In the genomic region with DNA sequence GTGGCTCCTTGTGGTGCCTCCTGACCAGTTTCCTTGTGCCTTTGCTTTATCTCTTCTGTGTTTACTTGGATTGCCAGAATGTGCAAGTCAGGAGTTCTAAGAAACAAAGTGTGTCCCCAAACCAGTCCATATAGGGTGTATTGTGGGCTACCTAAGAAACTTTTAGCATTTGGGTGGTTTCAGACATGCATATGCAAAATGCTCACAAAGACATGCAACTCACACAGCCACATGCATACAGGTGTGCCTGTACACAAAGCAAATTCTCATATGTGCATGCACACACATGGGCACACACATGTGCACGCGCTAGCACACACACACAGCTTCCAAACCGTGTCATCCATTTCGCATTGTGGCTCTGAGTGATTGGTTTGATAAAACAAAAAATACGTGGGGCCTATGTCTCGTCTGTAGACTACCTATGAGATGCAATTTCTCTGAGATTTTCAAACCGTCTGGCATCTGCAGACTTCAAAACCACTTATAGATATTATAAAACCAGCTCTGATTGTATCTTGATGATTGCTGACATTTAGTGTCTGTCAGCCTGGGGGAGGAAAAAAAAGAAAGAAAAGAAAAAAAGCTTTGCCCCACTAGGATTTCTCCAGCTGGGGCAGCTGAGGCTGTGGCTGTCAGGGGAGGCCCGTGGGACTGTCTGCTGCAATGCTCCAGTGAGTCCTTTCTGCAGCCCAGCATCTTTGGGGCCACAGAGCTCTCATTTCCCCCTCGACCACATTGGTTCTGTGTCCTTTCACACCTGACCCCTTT, we compare ENCODE assay signal across 12 cellular contexts.
A peak's percentile ranks its signal among the peaks of the same experiment; 100 is the strongest.
DNase-seq lines count a peak whose midpoint lies in the region; ATAC-seq and TF ChIP-seq lines count a peak whose summit lies in the region.
"Had no signal": no experiment of that assay in that cellular context is flagged by ENCODE, and none has a peak within 500 bp of the region (broad histone marks: within the 10 kb centered on the region; RNA-seq: fewer than 3 reads in every experiment).

No MANE protein-coding gene starts in this region.

- no peaks in the 10 kb centered on the region for H4K20me1 ChIP-seq in GM23338 (replicated peaks; ENCODE audit: insufficient read depth)

- peaks cover 10% of the 10 kb centered on the region; the same call in 1 of the 2 replicates for H3K36me3 ChIP-seq in GM23338 (ENCODE audit: insufficient read depth)
- H3K36me3 ChIP-seq: ovary had no signal

- H3K9me2 ChIP-seq in GM23338 (ENCODE audit: insufficient read depth), result peaks cover 3% of the 10 kb centered on the region; the same call in 1 of the 2 replicates

- peak overlapping the region in 3 of 4 donors; percentile 18 to 68 (median 59) for H3K4me3 Mint-ChIP-seq in IgD-negative memory B cell
- no peak overlapping the region for H3K4me3 Mint-ChIP-seq in stimulated activated naive B cell treated with anti-CD40 and anti-IgM and Interleukin-4, amounts not matched to agents 10 μg/mL and 1 μg/mL and 100 μg/mL, for 72 hours
- no peak overlapping the region for H3K4me3 Mint-ChIP-seq in GM23338
- H3K4me3 Mint-ChIP-seq: activated naive CD4-positive, alpha-beta T cell treated with anti-CD3 and anti-CD28 coated beads, Interleukin-2, amount 50 U/mL, for 24 hours had no signal

- H3F3A ChIP-seq in GM23338 (replicated peaks; ENCODE audit: low read depth), result no peaks in the 10 kb centered on the region

- H3K4me1 Mint-ChIP-seq in IgD-negative memory B cell (peaks cover 5 to 15% (median 12%) of the 10 kb centered on the region in 3 donors), GM23338 (no peaks in the 10 kb centered on the region)
- peaks cover 8 to 14% of the 10 kb centered on the region in 2 donors for H3K4me1 Mint-ChIP-seq in stimulated activated naive B cell treated with anti-CD40 and anti-IgM and Interleukin-4, amounts not matched to agents 10 μg/mL and 1 μg/mL and 100 μg/mL, for 72 hours
- H3K4me1 Mint-ChIP-seq: activated naive CD4-positive, alpha-beta T cell treated with anti-CD3 and anti-CD28 coated beads, Interleukin-2, amount 50 U/mL, for 24 hours had no signal

- H2AFZ ChIP-seq in GM23338, result no peak overlapping the region

- no peaks in the 10 kb centered on the region for H3K36me3 Mint-ChIP-seq in IgD-negative memory B cell
- H3K36me3 Mint-ChIP-seq in stimulated activated naive B cell treated with anti-CD40 and anti-IgM and Interleukin-4, amounts not matched to agents 10 μg/mL and 1 μg/mL and 100 μg/mL, for 72 hours, result no peaks in the 10 kb centered on the region
- peaks cover 5% of the 10 kb centered on the region; the same call in 2 of the 3 replicates for H3K36me3 Mint-ChIP-seq in GM23338 (ENCODE audit: low read depth)
- H3K36me3 Mint-ChIP-seq: activated naive CD4-positive, alpha-beta T cell treated with anti-CD3 and anti-CD28 coated beads, Interleukin-2, amount 50 U/mL, for 24 hours had no signal

- H3K79me2 ChIP-seq in GM23338 (replicated peaks; ENCODE audit: insufficient read depth), result no peaks in the 10 kb centered on the region

- no peak overlapping the region for H3K4me2 ChIP-seq in GM23338

- H3K27me3 Mint-ChIP-seq in IgD-negative memory B cell (no peaks in the 10 kb centered on the region), GM23338 (ENCODE audit: insufficient read depth, low read depth, poor library complexity) (peaks cover 2% of the 10 kb centered on the region)
- H3K27me3 Mint-ChIP-seq in stimulated activated naive B cell treated with anti-CD40 and anti-IgM and Interleukin-4, amounts not matched to agents 10 μg/mL and 1 μg/mL and 100 μg/mL, for 72 hours, result peaks cover 18% of the 10 kb centered on the region in 2 donors
- H3K27me3 Mint-ChIP-seq: activated naive CD4-positive, alpha-beta T cell treated with anti-CD3 and anti-CD28 coated beads, Interleukin-2, amount 50 U/mL, for 24 hours had no signal

- H3K9me3 Mint-ChIP-seq in IgD-negative memory B cell (peaks cover 0 to 4% (median 0%) of the 10 kb centered on the region in 3 donors), GM23338 (peaks cover 77% of the 10 kb centered on the region)
- peaks cover 2 to 4% of the 10 kb centered on the region in 2 donors for H3K9me3 Mint-ChIP-seq in stimulated activated naive B cell treated with anti-CD40 and anti-IgM and Interleukin-4, amounts not matched to agents 10 μg/mL and 1 μg/mL and 100 μg/mL, for 72 hours

- H3K4me1 ChIP-seq in GM23338 (ENCODE audit: insufficient read depth), result no peaks in the 10 kb centered on the region

- ATAC-seq in GM19328 (IDR thresholded peaks at IDR 0.05; ENCODE audit: unreplicated experiment) (peak; percentile 92), HG02798 (IDR thresholded peaks at IDR 0.05; ENCODE audit: poor library complexity, unreplicated experiment) (peak; percentile 83), GM23338 (no peak)
- ATAC-seq in stimulated activated naive B cell treated with anti-CD40 and anti-IgM and Interleukin-4, amounts not matched to agents 10 μg/mL and 1 μg/mL and 100 μg/mL, for 72 hours (replicated peaks), result peak; percentile 81

- no peak overlapping the region for H3K27ac ChIP-seq in GM23338 (ENCODE audit: low read depth)
- H3K27ac ChIP-seq: ovary had no signal

- H3K27ac Mint-ChIP-seq in IgD-negative memory B cell (no peak overlapping the region), GM23338 (no peak overlapping the region)
- no peak overlapping the region for H3K27ac Mint-ChIP-seq in stimulated activated naive B cell treated with anti-CD40 and anti-IgM and Interleukin-4, amounts not matched to agents 10 μg/mL and 1 μg/mL and 100 μg/mL, for 72 hours
- H3K27ac Mint-ChIP-seq: activated naive CD4-positive, alpha-beta T cell treated with anti-CD3 and anti-CD28 coated beads, Interleukin-2, amount 50 U/mL, for 24 hours had no signal

- H3K4me3 ChIP-seq in GM23338, result no peak overlapping the region
- H3K4me3 ChIP-seq: ovary had no signal

- H3K27me3 ChIP-seq in GM23338 (ENCODE audit: insufficient read depth), result no peaks in the 10 kb centered on the region
- H3K27me3 ChIP-seq: ovary had no signal

- no peak for TF ChIP-seq CTCF in GM23338 (conservative IDR thresholded peaks at IDR 0.05; ENCODE audit: low read depth in 2 of 2)

- no peak for DNase-seq in stimulated activated naive B cell treated with anti-CD40 and anti-IgM and Interleukin-4, amounts not matched to agents 10 μg/mL and 1 μg/mL and 100 μg/mL, for 72 hours
- DNase-seq in activated naive CD4-positive, alpha-beta T cell (lab: John Stamatoyannopoulos, UW), result no peak
- no peak for DNase-seq in islet precursor cell
- DNase-seq in GM23338 (ENCODE audit: low spot score), result no peak
- DNase-seq: effector memory CD4-positive, alpha-beta T cell; GDM1; NCI-H226; ovary had no signal

TF ChIP-seq in GM23338, 12 proteins besides CTCF, POLR2A, EP300 and RAD21:
- TF ChIP-seq JUNB (IDR thresholded peaks at IDR 0.05; ENCODE audit: unreplicated experiment) (no peak), CREB1 (CRISPR knock-in tag; IDR thresholded peaks at IDR 0.05; ENCODE audit: low read depth) (no peak), ZNF114 (CRISPR knock-in tag; IDR thresholded peaks at IDR 0.05) (no peak), NANOG (IDR thresholded peaks at IDR 0.05; ENCODE audit: borderline replicate concordance) (no peak), ZNF331 (CRISPR knock-in tag; IDR thresholded peaks at IDR 0.05; ENCODE audit: low read depth) (no peak)
- TF ChIP-seq, protein P1, sequence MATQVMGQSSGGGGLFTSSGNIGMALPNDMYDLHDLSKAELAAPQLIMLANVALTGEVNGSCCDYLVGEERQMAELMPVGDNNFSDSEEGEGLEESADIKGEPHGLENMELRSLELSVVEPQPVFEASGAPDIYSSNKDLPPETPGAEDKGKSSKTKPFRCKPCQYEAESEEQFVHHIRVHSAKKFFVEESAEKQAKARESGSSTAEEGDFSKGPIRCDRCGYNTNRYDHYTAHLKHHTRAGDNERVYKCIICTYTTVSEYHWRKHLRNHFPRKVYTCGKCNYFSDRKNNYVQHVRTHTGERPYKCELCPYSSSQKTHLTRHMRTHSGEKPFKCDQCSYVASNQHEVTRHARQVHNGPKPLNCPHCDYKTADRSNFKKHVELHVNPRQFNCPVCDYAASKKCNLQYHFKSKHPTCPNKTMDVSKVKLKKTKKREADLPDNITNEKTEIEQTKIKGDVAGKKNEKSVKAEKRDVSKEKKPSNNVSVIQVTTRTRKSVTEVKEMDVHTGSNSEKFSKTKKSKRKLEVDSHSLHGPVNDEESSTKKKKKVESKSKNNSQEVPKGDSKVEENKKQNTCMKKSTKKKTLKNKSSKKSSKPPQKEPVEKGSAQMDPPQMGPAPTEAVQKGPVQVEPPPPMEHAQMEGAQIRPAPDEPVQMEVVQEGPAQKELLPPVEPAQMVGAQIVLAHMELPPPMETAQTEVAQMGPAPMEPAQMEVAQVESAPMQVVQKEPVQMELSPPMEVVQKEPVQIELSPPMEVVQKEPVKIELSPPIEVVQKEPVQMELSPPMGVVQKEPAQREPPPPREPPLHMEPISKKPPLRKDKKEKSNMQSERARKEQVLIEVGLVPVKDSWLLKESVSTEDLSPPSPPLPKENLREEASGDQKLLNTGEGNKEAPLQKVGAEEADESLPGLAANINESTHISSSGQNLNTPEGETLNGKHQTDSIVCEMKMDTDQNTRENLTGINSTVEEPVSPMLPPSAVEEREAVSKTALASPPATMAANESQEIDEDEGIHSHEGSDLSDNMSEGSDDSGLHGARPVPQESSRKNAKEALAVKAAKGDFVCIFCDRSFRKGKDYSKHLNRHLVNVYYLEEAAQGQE (IDR thresholded peaks at IDR 0.05; ENCODE audit: unreplicated experiment), result no peak
- TF ChIP-seq, protein P2, sequence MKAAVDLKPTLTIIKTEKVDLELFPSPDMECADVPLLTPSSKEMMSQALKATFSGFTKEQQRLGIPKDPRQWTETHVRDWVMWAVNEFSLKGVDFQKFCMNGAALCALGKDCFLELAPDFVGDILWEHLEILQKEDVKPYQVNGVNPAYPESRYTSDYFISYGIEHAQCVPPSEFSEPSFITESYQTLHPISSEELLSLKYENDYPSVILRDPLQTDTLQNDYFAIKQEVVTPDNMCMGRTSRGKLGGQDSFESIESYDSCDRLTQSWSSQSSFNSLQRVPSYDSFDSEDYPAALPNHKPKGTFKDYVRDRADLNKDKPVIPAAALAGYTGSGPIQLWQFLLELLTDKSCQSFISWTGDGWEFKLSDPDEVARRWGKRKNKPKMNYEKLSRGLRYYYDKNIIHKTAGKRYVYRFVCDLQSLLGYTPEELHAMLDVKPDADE (IDR thresholded peaks at IDR 0.05), result no peak

Comparison
In these comparisons a context has a peak if more than half of its experiments do, and no peak if none do; other contexts are left out.
1. H3K4me3 Mint-ChIP-seq: peak in IgD-negative memory B cell (3 of 4); none in stimulated activated naive B cell treated with anti-CD40 and anti-IgM and Interleukin-4, amounts not matched to agents 10 μg/mL and 1 μg/mL and 100 μg/mL, for 72 hours (0 of 2) and GM23338 (single experiment).